24 cellular contexts compared by ENCODE assay signal in the genomic region with DNA sequence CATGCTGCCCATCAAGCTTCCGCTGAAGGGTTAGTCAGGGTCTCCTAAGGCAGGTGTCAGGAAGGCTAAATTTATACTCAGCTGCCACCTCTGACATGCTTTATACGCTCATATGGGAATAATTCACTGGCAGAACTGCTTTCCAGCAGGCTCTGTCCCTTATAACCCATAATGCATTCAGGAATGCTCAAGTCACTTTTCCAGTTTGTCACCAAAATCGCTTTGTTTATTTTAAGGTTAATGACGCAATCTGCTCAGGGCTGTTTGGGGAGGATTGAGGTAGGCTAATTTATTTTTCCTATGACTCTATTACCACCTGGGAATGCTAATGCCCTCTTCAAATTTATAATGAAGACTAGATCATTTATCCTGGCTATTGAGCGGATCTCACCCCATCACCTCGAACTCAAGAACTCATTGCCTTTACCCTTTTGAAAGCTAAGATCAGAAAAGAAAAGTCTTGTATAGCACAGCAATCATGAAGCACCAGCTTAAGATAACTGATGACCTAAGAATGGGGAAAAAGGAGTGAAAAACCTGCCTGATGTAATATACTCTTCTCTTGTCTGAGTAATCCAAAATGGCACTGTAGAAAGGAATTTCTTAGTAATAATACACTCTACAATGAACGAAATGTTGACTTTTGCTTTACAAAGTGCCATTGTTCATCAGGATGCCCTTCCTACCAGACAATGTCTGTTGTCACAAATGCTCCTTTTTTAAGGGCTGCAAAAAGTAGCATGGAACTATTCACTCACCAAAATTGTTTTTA.
DNase-seq lines count a peak whose midpoint lies in the region; ATAC-seq, FAIRE-seq and TF ChIP-seq lines count a peak whose summit lies in the region.
"Had no signal": no experiment of that assay in that cellular context is flagged by ENCODE, and none has a peak within 500 bp of the region (broad histone marks: within the 10 kb centered on the region; RNA-seq: fewer than 3 reads in every experiment).

No MANE protein-coding gene starts in this region.

- no peaks in the 10 kb centered on the region for H3K27me3 Mint-ChIP-seq in activated CD4-positive, alpha-beta T cell treated with anti-CD3 and anti-CD28 coated beads, Interleukin-2, amount 10 ng/mL, durations not matched to agents 24 days and 14 days
- H3K27me3 Mint-ChIP-seq: activated naive CD8-positive, alpha-beta T cell; brain had no signal

- H3K9ac ChIP-seq in PC-3 (ENCODE audit: low read length), result peak overlapping the region; percentile 32

- H3K27ac ChIP-seq in PC-3 (ENCODE audit: low read length), result peak overlapping the region; percentile 72
- H3K27ac ChIP-seq: gastrocnemius medialis, skin epidermis, stomach had no signal

- H3K27ac Mint-ChIP-seq in activated CD4-positive, alpha-beta T cell treated with anti-CD3 and anti-CD28 coated beads, Interleukin-2, amount 10 ng/mL, durations not matched to agents 24 days and 14 days, result no peak overlapping the region
- H3K27ac Mint-ChIP-seq: activated naive CD8-positive, alpha-beta T cell; dendritic cell treated with granulocyte-macrophage colony-stimulating factor and Interleukin-4, amounts not matched to agents 40 ng/mL and 50 ng/mL, for 4 days had no signal

- FAIRE-seq in GM19239 (lab: Jason Lieb, UNC), result no peak

- peaks cover 22% of the 10 kb centered on the region for H3K4me1 ChIP-seq in PC-3 (ENCODE audit: insufficient read depth, low read length)
- H3K4me1 ChIP-seq: gastrocnemius medialis, stomach had no signal

- no peak overlapping the region for H3K4me3 Mint-ChIP-seq in activated CD4-positive, alpha-beta T cell treated with anti-CD3 and anti-CD28 coated beads, Interleukin-2, amount 10 ng/mL, durations not matched to agents 24 days and 14 days
- H3K4me3 Mint-ChIP-seq: activated naive CD8-positive, alpha-beta T cell; dendritic cell treated with granulocyte-macrophage colony-stimulating factor and Interleukin-4, amounts not matched to agents 40 ng/mL and 50 ng/mL, for 4 days had no signal

- H3K9me2 ChIP-seq in PC-3 (replicated peaks; ENCODE audit: low read length), result no peaks in the 10 kb centered on the region

- intact Hi-C loops in PC-3 (cut with micrococcal nuclease) (loop anchor here (1.0 kb wide), 2 partner anchors 67 to 71 kb away; no protein-coding TSS in a partner anchor), left colon (cut with DNase I, micrococcal nuclease) (no loop called here)
- intact Hi-C loops in activated CD4-positive, alpha-beta T cell treated with anti-CD3 and anti-CD28 coated beads, Interleukin-2, amount 10 ng/mL, durations not matched to agents 24 days and 14 days (cut with micrococcal nuclease), result no loop called here

- H3K9me3 Mint-ChIP-seq in activated CD4-positive, alpha-beta T cell treated with anti-CD3 and anti-CD28 coated beads, Interleukin-2, amount 10 ng/mL, durations not matched to agents 24 days and 14 days, result no peaks in the 10 kb centered on the region
- H3K9me3 Mint-ChIP-seq: dendritic cell treated with granulocyte-macrophage colony-stimulating factor and Interleukin-4, amounts not matched to agents 40 ng/mL and 50 ng/mL, for 4 days; nephron had no signal

- no TSS peak for BruUV-seq in PC-3 (replicated peaks; lab: Mats Ljungman, UMichigan)

- H3F3A ChIP-seq in PC-3 (ENCODE audit: low read length, unreplicated experiment), result no peaks in the 10 kb centered on the region

- POLR2A ChIA-PET in PC-3 (lab: Charles Lee; ENCODE audit: unreplicated experiment), result no interaction called here

- CTCF ChIA-PET in PC-3 (lab: Charles Lee), result no interaction called here

- H3K4me2 ChIP-seq in PC-3 (ENCODE audit: low read length), result peak overlapping the region; percentile 88

- H3K36me3 ChIP-seq in PC-3 (ENCODE audit: low read depth, low read length), result no peaks in the 10 kb centered on the region
- H3K36me3 ChIP-seq: gastrocnemius medialis, stomach had no signal

- H3K4me1 Mint-ChIP-seq in activated CD4-positive, alpha-beta T cell treated with anti-CD3 and anti-CD28 coated beads, Interleukin-2, amount 10 ng/mL, durations not matched to agents 24 days and 14 days, result no peaks in the 10 kb centered on the region

- no peaks in the 10 kb centered on the region for H3K36me3 Mint-ChIP-seq in activated CD4-positive, alpha-beta T cell treated with anti-CD3 and anti-CD28 coated beads, Interleukin-2, amount 10 ng/mL, durations not matched to agents 24 days and 14 days (ENCODE audit: low read depth)
- H3K36me3 Mint-ChIP-seq: activated naive CD8-positive, alpha-beta T cell; brain had no signal

- H2AFZ ChIP-seq in PC-3 (ENCODE audit: low read length), result peak overlapping the region; percentile 89

- peak; percentile 63 for ATAC-seq in PC-3
- no peak for ATAC-seq in GM21390 (IDR thresholded peaks at IDR 0.05; ENCODE audit: unreplicated experiment)
- ATAC-seq in left colon, result no peak
- ATAC-seq: gastrocnemius medialis had no signal

- no peak for TF ChIP-seq CTCF in PC-3 (conservative IDR thresholded peaks at IDR 0.05; ENCODE audit: low read depth, low read length)
- no peak for TF ChIP-seq CTCF in epithelial cell of esophagus (IDR thresholded peaks at IDR 0.05; ENCODE audit: insufficient read depth, low read depth, low read length, missing control alignments)

- DNase-seq in DMS53 (lab: John Stamatoyannopoulos, UW), result peak; percentile 74
- peak; percentile 99 for DNase-seq in PC-3
- DNase-seq in epithelial cell of esophagus (ENCODE audit: low read depth), result peak; percentile 38
- peak; percentile 6 for DNase-seq in renal cortical epithelial cell (ENCODE audit: low read depth)
- DNase-seq in GM19239 (ENCODE audit: insufficient read length, low spot score), result no peak
- no peak for DNase-seq in activated CD4-positive, alpha-beta T cell treated with anti-CD3 and anti-CD28 coated beads, Interleukin-2, amount 10 ng/mL, durations not matched to agents 24 days and 14 days
- DNase-seq in left colon, result no peak
- DNase-seq: ACHN; activated CD8-positive, alpha-beta memory T cell treated with anti-CD3 and anti-CD28 coated beads for 24 hours; gastrocnemius medialis; KBM-7; kidney glomerular epithelial cell; NCI-H1048; NCI-H2107; NCI-H82; stimulated activated CD4-positive, alpha-beta T cell treated with anti-CD3 and anti-CD28 coated beads, Interleukin-4, amount 100 ng/mL, for 1 hour; stomach had no signal

- H3K4me3 ChIP-seq in PC-3 (ENCODE audit: low read length) (peak overlapping the region; percentile 69), epithelial cell of esophagus (ENCODE audit: low read length) (peak overlapping the region; percentile 41)
- H3K4me3 ChIP-seq: SK-N-MC, stomach had no signal

- no peaks in the 10 kb centered on the region for H3K79me2 ChIP-seq in PC-3 (ENCODE audit: low read length)

- H3K9me3 ChIP-seq in PC-3 (ENCODE audit: low read length), result no peaks in the 10 kb centered on the region
- H3K9me3 ChIP-seq: gastrocnemius medialis, stomach had no signal

- H4K20me1 ChIP-seq in PC-3 (ENCODE audit: low read length), result no peaks in the 10 kb centered on the region

- no peaks in the 10 kb centered on the region for H3K27me3 ChIP-seq in PC-3 (ENCODE audit: low read length)
- H3K27me3 ChIP-seq: gastrocnemius medialis, stomach had no signal

Comparison
In these comparisons a context has a peak if more than half of its experiments do, and no peak if none do; other contexts are left out.
1. DNase-seq: peak in DMS53 (single experiment), PC-3 (single experiment), epithelial cell of esophagus (single experiment) and renal cortical epithelial cell (single experiment); none in GM19239 (single experiment), activated CD4-positive, alpha-beta T cell treated with anti-CD3 and anti-CD28 coated beads, Interleukin-2, amount 10 ng/mL, durations not matched to agents 24 days and 14 days (single experiment) and left colon (0 of 2).